In the genomic region with DNA sequence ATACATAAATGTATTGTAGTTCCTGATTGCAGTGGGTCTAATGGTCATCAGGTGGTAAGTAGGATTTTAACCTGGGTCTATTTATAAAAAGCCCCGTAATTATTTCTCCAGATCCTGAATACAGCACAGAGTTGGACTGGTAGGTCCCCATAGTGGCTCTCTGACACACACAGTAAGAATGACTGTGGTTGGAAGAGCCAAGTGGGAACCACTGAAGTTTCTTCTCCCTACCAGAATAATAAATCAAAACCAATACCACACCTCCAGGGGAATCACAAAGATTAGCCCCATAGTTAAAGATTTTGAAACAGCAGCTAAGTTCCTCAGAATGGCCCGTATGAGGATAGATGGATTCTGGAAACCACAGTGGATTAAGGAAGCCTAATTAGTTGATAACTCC, we compare ENCODE assay signal across 16 cellular contexts.
A peak's percentile ranks its signal among the peaks of the same experiment; 100 is the strongest.
DNase-seq lines count a peak whose midpoint lies in the region; ATAC-seq, FAIRE-seq and TF ChIP-seq lines count a peak whose summit lies in the region.
"Had no signal": no experiment of that assay in that cellular context is flagged by ENCODE, and none has a peak within 500 bp of the region (broad histone marks: within the 10 kb centered on the region; RNA-seq: fewer than 3 reads in every experiment).

No MANE protein-coding gene starts in this region.

- CTCF ChIA-PET in IMR-90 (lab: Yijun Ruan, JAX): no interaction called here

- H3K4me3 ChIP-seq in IMR-90 (ENCODE audit: insufficient read depth, low read depth, low read length) (no peak overlapping the region), astrocyte (ENCODE audit: insufficient read depth, low read depth, low read length) (no peak overlapping the region), osteoblast (ENCODE audit: insufficient read depth, low read length) (no peak overlapping the region)

- no peak overlapping the region for H3K23ac ChIP-seq in IMR-90 (ENCODE audit: low read depth, low read length)

- 0 out of 2 replicates have a peak overlapping the region, but pooled peaks have one; percentile 56 for H3K14ac ChIP-seq in IMR-90 (replicated peaks; ENCODE audit: low read depth, low read length)

- WGBS in IMR-90 (ENCODE audit: extremely low coverage in 2 of 2, insufficient read length in 1 of 2), 2 experiments: no CpG with 5 or more reads among the region's 2 CpGs

- DNase-seq in EH (ENCODE audit: low read depth) (peak; percentile 60), IMR-90 (no peak), astrocyte (ENCODE audit: low read depth) (peak; percentile 61), osteoblast (ENCODE audit: insufficient read length, low spot score, missing footprints) (peak; percentile 30), left lobe of liver (ENCODE audit: low spot score) (no peak)
- no peak for DNase-seq in activated naive CD8-positive, alpha-beta T cell treated with anti-CD3 and anti-CD28 coated beads for 36 hours
- DNase-seq: BE2C; CD4-positive, alpha-beta memory T cell; DMS153; DMS79 treated with DMSO at 0.1 percent for 48 hours; HCEC 1CT had no signal

- no peak overlapping the region for H4K5ac ChIP-seq in IMR-90 (ENCODE audit: low read depth, low read length)

- no peak overlapping the region for H3K4me3 Mint-ChIP-seq in astrocyte (ENCODE audit: unreplicated experiment)
- H3K4me3 Mint-ChIP-seq in activated naive CD8-positive, alpha-beta T cell treated with anti-CD3 and anti-CD28 coated beads for 36 hours: no peak overlapping the region
- H3K4me3 Mint-ChIP-seq: CD4-positive, alpha-beta memory T cell had no signal

- H3K79me2 ChIP-seq in astrocyte (ENCODE audit: insufficient read depth, low read length): no peaks in the 10 kb centered on the region
- H3K79me2 ChIP-seq in osteoblast (ENCODE audit: insufficient read depth, low read length): no peaks in the 10 kb centered on the region

- H3K4me1 ChIP-seq in IMR-90 (ENCODE audit: control insufficient read depth, insufficient read depth, low read length) (peaks cover 4% of the 10 kb centered on the region), astrocyte (ENCODE audit: insufficient read depth, low read length) (peaks cover 10% of the 10 kb centered on the region), osteoblast (ENCODE audit: insufficient read depth, low read length) (peaks cover 12% of the 10 kb centered on the region)
- H3K4me1 ChIP-seq: BE2C had no signal

- H4K8ac ChIP-seq in IMR-90 (ENCODE audit: low read depth in 2 of 2, low read length in 2 of 2): no peak overlapping the region

- H3K27ac Mint-ChIP-seq in astrocyte (ENCODE audit: unreplicated experiment): no peak overlapping the region
- H3K27ac Mint-ChIP-seq in activated naive CD8-positive, alpha-beta T cell treated with anti-CD3 and anti-CD28 coated beads for 36 hours: no peak overlapping the region
- H3K27ac Mint-ChIP-seq: CD4-positive, alpha-beta memory T cell had no signal

- H3K9me1 ChIP-seq in IMR-90 (ENCODE audit: insufficient read depth, low read length): no peaks in the 10 kb centered on the region

- H4K20me1 ChIP-seq in IMR-90 (ENCODE audit: insufficient read depth, low read length) (no peaks in the 10 kb centered on the region), astrocyte (ENCODE audit: insufficient read depth, low read length) (no peaks in the 10 kb centered on the region), osteoblast (ENCODE audit: insufficient read depth, low read length) (no peaks in the 10 kb centered on the region)

- FAIRE-seq in astrocyte (lab: Jason Lieb, UNC): no peak
- FAIRE-seq: GM18507, H1 had no signal

- BruUV-seq in IMR-90 (replicated peaks; lab: Mats Ljungman, UMichigan): no TSS peak

- no peaks in the 10 kb centered on the region for H3K36me3 Mint-ChIP-seq in astrocyte (ENCODE audit: low read depth, unreplicated experiment)
- H3K36me3 Mint-ChIP-seq in activated naive CD8-positive, alpha-beta T cell treated with anti-CD3 and anti-CD28 coated beads for 36 hours: no peaks in the 10 kb centered on the region
- H3K36me3 Mint-ChIP-seq: CD4-positive, alpha-beta memory T cell had no signal

- H3K4me1 Mint-ChIP-seq in astrocyte (ENCODE audit: low read depth, unreplicated experiment): no peaks in the 10 kb centered on the region
- no peaks in the 10 kb centered on the region for H3K4me1 Mint-ChIP-seq in activated naive CD8-positive, alpha-beta T cell treated with anti-CD3 and anti-CD28 coated beads for 36 hours
- H3K4me1 Mint-ChIP-seq: CD4-positive, alpha-beta memory T cell had no signal

- no peak overlapping the region for H2AK9ac ChIP-seq in IMR-90 (replicated peaks; ENCODE audit: low read depth, low read length, poor library complexity)

- H2BK5ac ChIP-seq in IMR-90 (ENCODE audit: low read depth, low read length, poor library complexity, severe bottlenecking): no peak overlapping the region

- no peaks in the 10 kb centered on the region for H3K79me1 ChIP-seq in IMR-90 (ENCODE audit: low read depth in 1 of 2, low read length in 2 of 2)

- H3K9me3 Mint-ChIP-seq in astrocyte (ENCODE audit: unreplicated experiment): no peaks in the 10 kb centered on the region
- H3K9me3 Mint-ChIP-seq in activated naive CD8-positive, alpha-beta T cell treated with anti-CD3 and anti-CD28 coated beads for 36 hours: no peaks in the 10 kb centered on the region
- H3K9me3 Mint-ChIP-seq: CD4-positive, alpha-beta memory T cell had no signal

- no peaks in the 10 kb centered on the region; the same call in 1 of the 2 replicates for H3K27me3 ChIP-seq in IMR-90 (ENCODE audit: control insufficient read depth, insufficient read depth, low read length)
- no peaks in the 10 kb centered on the region for H3K27me3 ChIP-seq in astrocyte (ENCODE audit: insufficient read depth, low read length)
- H3K27me3 ChIP-seq in osteoblast (ENCODE audit: insufficient read depth, low read length): no peaks in the 10 kb centered on the region
- H3K27me3 ChIP-seq: BE2C had no signal

- no peak overlapping the region for H2AK5ac ChIP-seq in IMR-90 (ENCODE audit: low read depth, low read length)

- in situ Hi-C loops in IMR-90 (cut with MboI; ENCODE audit: low sequenced_read_pairs): no loop called here

- no peak for TF ChIP-seq POLR2A in IMR-90 (IDR thresholded peaks at IDR 0.05; ENCODE audit: low read depth, low read length)

- H2BK120ac ChIP-seq in IMR-90 (ENCODE audit: low read depth, low read length): no peak overlapping the region

- H3K18ac ChIP-seq in IMR-90 (ENCODE audit: low read depth, low read length): no peak overlapping the region

- dilution Hi-C loops in IMR-90 (cut with HindIII; ENCODE audit: low sequenced_read_pairs, unreplicated experiment): no loop called here

- no peak overlapping the region for H4K91ac ChIP-seq in IMR-90 (ENCODE audit: insufficient read depth, low read depth, low read length)

- ATAC-seq in IMR-90 (ENCODE audit: low read depth) (no peak), HG03565 (IDR thresholded peaks at IDR 0.05; ENCODE audit: unreplicated experiment) (no peak), GM19351 (IDR thresholded peaks at IDR 0.05; ENCODE audit: unreplicated experiment) (no peak), left lobe of liver (no peak)

- intact Hi-C loops in IMR-90 (cut with micrococcal nuclease): no loop called here

- H3K4me2 ChIP-seq in IMR-90 (ENCODE audit: low read depth, low read length) (no peak overlapping the region), astrocyte (ENCODE audit: low read length) (no peak overlapping the region), osteoblast (ENCODE audit: insufficient read depth, low read length) (no peak overlapping the region)

- H3K27ac ChIP-seq in IMR-90 (ENCODE audit: insufficient read depth, low read length) (no peak overlapping the region), astrocyte (ENCODE audit: low read depth, low read length) (no peak overlapping the region), osteoblast (ENCODE audit: low read depth, low read length) (no peak overlapping the region)
- H3K27ac ChIP-seq: C4-2B had no signal

- H3K4ac ChIP-seq in IMR-90 (ENCODE audit: low read depth, low read length): no peak overlapping the region

- no peak overlapping the region for H2BK15ac ChIP-seq in IMR-90 (ENCODE audit: low read depth, low read length)

- H3K9ac ChIP-seq in IMR-90 (ENCODE audit: low read depth, low read length): no peak overlapping the region
- H3K9ac ChIP-seq in astrocyte (ENCODE audit: low read length): no peak overlapping the region

- H3K27me3 Mint-ChIP-seq in astrocyte (ENCODE audit: low read depth, unreplicated experiment): peaks cover 2% of the 10 kb centered on the region
- H3K27me3 Mint-ChIP-seq in activated naive CD8-positive, alpha-beta T cell treated with anti-CD3 and anti-CD28 coated beads for 36 hours: peaks cover 4% of the 10 kb centered on the region

- H3K36me3 ChIP-seq in IMR-90 (ENCODE audit: control insufficient read depth, insufficient read depth, low read length): no peaks in the 10 kb centered on the region
- no peaks in the 10 kb centered on the region for H3K36me3 ChIP-seq in astrocyte (ENCODE audit: insufficient read depth, low read length)
- no peaks in the 10 kb centered on the region for H3K36me3 ChIP-seq in osteoblast (ENCODE audit: insufficient read depth, low read length)
- H3K36me3 ChIP-seq: BE2C had no signal

- H2AFZ ChIP-seq in IMR-90 (replicated peaks; ENCODE audit: low read length, poor library complexity) (no peak overlapping the region), astrocyte (ENCODE audit: low read depth, low read length) (no peak overlapping the region), osteoblast (ENCODE audit: low read length) (no peak overlapping the region)

- no peak for TF ChIP-seq RAD21 in IMR-90 (IDR thresholded peaks at IDR 0.05; ENCODE audit: low read length)

- H3K56ac ChIP-seq in IMR-90 (ENCODE audit: extremely low read depth, insufficient read depth, low read length): no peak overlapping the region

- H3K9me3 ChIP-seq in IMR-90 (ENCODE audit: control insufficient read depth, insufficient read depth, low read length): no peaks in the 10 kb centered on the region
- H3K9me3 ChIP-seq in astrocyte (ENCODE audit: insufficient read depth, low read depth, low read length): no peaks in the 10 kb centered on the region
- H3K9me3 ChIP-seq in osteoblast (ENCODE audit: low read depth, low read length): no peaks in the 10 kb centered on the region
- H3K9me3 ChIP-seq: BE2C had no signal

- POLR2A ChIA-PET in IMR-90 (lab: Charles Lee; ENCODE audit: unreplicated experiment): no interaction called here

- H2BK20ac ChIP-seq in IMR-90 (ENCODE audit: low read depth, low read length): no peak overlapping the region

- TF ChIP-seq CTCF in IMR-90 (conservative IDR thresholded peaks at IDR 0.05; ENCODE audit: low read depth, low read length) (no peak), astrocyte (IDR thresholded peaks at IDR 0.05; ENCODE audit: insufficient read depth, low read depth, low read length) (no peak), osteoblast (IDR thresholded peaks at IDR 0.05; ENCODE audit: extremely low read depth, low read depth, low read length) (no peak)

TF ChIP-seq in IMR-90, 13 proteins besides CTCF, POLR2A, EP300 and RAD21 (continues in another document):
- TF ChIP-seq SMC3 (IDR thresholded peaks at IDR 0.05; ENCODE audit: low read depth, low read length) (no peak), MAFK (IDR thresholded peaks at IDR 0.05; ENCODE audit: low read depth, low read length) (no peak), MXI1 (IDR thresholded peaks at IDR 0.05; ENCODE audit: borderline replicate concordance, low read depth, low read length) (no peak)

Comparison
In these comparisons a context has a peak if more than half of its experiments do, and no peak if none do; other contexts are left out.
1. DNase-seq: peak in EH (single experiment), astrocyte (single experiment) and osteoblast (single experiment); none in IMR-90 (single experiment), activated naive CD8-positive, alpha-beta T cell treated with anti-CD3 and anti-CD28 coated beads for 36 hours (single experiment) and left lobe of liver (single experiment).